31 cellular contexts compared by ENCODE assay signal in genomic region chr14:98855926-98856325, GRCh38.
DNase-seq lines count a peak whose midpoint lies in the region; ATAC-seq and TF ChIP-seq lines count a peak whose summit lies in the region.
"Had no signal": no experiment of that assay in that cellular context is flagged by ENCODE, and none has a peak within 500 bp of the region (broad histone marks: within the 10 kb centered on the region; RNA-seq: fewer than 3 reads in every experiment).

No MANE protein-coding gene starts in this region.

- TF ChIP-seq RAD21 in SK-N-SH (IDR thresholded peaks at IDR 0.05; ENCODE audit: low read length) = no peak

- H3K9me3 ChIP-seq in heart left ventricle = no peaks in the 10 kb centered on the region
- H3K9me3 ChIP-seq in SK-N-SH = no peaks in the 10 kb centered on the region
- H3K9me3 ChIP-seq: A549; BE2C; BLaER1; BLaER1 treated with 17β-estradiol and CSF1 and Interleukin-3, amounts not matched to agents 10 nM and 100 nM; Caco-2 had no signal

- H3K27me3 ChIP-seq in heart left ventricle (peaks cover 0 to 35% (median 3%) of the 10 kb centered on the region in 9 donors), SK-N-SH (ENCODE audit: insufficient read depth) (peaks cover 13% of the 10 kb centered on the region)
- H3K27me3 ChIP-seq: BE2C; BLaER1; BLaER1 treated with 17β-estradiol and CSF1 and Interleukin-3, amounts not matched to agents 10 nM and 100 nM had no signal

- H3F3A ChIP-seq in SK-N-SH (replicated peaks; ENCODE audit: insufficient read depth) = no peaks in the 10 kb centered on the region

- no peak overlapping the region for H3K9ac ChIP-seq in SK-N-SH
- H3K9ac ChIP-seq: BLaER1; BLaER1 treated with 17β-estradiol and CSF1 and Interleukin-3, amounts not matched to agents 10 nM and 100 nM had no signal

- TF ChIP-seq POLR2A in heart left ventricle (IDR thresholded peaks at IDR 0.05) = no peak

- H3K4me3 ChIP-seq in heart left ventricle = no peak overlapping the region
- no peak overlapping the region for H3K4me3 ChIP-seq in coronary artery
- H3K4me3 ChIP-seq in SK-N-SH (ENCODE audit: low read depth in 2 of 2, low read length in 1 of 2) = no peak overlapping the region
- H3K4me3 ChIP-seq: A549; BLaER1; BLaER1 treated with 17β-estradiol and CSF1 and Interleukin-3, amounts not matched to agents 10 nM and 100 nM had no signal

- H3K27ac ChIP-seq in heart left ventricle (no peak overlapping the region), coronary artery (no peak overlapping the region), SK-N-SH (ENCODE audit: low read depth in 2 of 2, low read length in 1 of 2) (no peak overlapping the region)
- H3K27ac ChIP-seq: 22Rv1; A549; BLaER1; BLaER1 treated with 17β-estradiol and CSF1 and Interleukin-3, amounts not matched to agents 10 nM and 100 nM; C4-2B had no signal

- 65 to 72% (median 72%) methylated on average over 6 of the region's 6 CpGs for WGBS in heart left ventricle, 4 donors
- WGBS in SK-N-SH (ENCODE audit: low lambda C conversion rate) = 4% methylated on average over 6 of the region's 6 CpGs

- no peaks in the 10 kb centered on the region for H4K20me1 ChIP-seq in SK-N-SH (ENCODE audit: insufficient read depth)
- H4K20me1 ChIP-seq: BLaER1; BLaER1 treated with 17β-estradiol and CSF1 and Interleukin-3, amounts not matched to agents 10 nM and 100 nM had no signal

- no peaks in the 10 kb centered on the region for H3K36me3 ChIP-seq in heart left ventricle
- H3K36me3 ChIP-seq in SK-N-SH (replicated peaks in 1 of 2; ENCODE audit: control insufficient read depth in 1 of 2, insufficient read depth in 2 of 2, low read length in 1 of 2) = no peaks in the 10 kb centered on the region
- H3K36me3 ChIP-seq: BE2C; BLaER1; BLaER1 treated with 17β-estradiol and CSF1 and Interleukin-3, amounts not matched to agents 10 nM and 100 nM had no signal

- intact Hi-C loops in cardiac septum (cut with DNase I) = no loop called here
- intact Hi-C loops in heart left ventricle (cut with DNase I) = no loop called here

- CTCF ChIA-PET in SK-N-SH (lab: Yijun Ruan, JAX) = no interaction called here

- DNase-seq in cardiac septum (ENCODE audit: low spot score) (peak; percentile 26), heart left ventricle (no peak), coronary artery (ENCODE audit: low spot score) (peak; percentile 16), ecto neural progenitor cell (ENCODE audit: low spot score) (peak; percentile 21), islet precursor cell (peak; percentile 22), SK-N-SH (no peak), NCI-H187 (lab: John Stamatoyannopoulos, UW) (no peak), GM19238 (ENCODE audit: insufficient read length, low spot score) (no peak)
- DNase-seq: 8988T; ACHN; AML-193; BE2C; C1 segment of cervical spinal cord; Caco-2; Calu3; CD4-positive, alpha-beta memory T cell; CD4-positive, alpha-beta T cell; CD4-positive, CD25-positive, alpha-beta regulatory T cell; CD8-positive, alpha-beta memory T cell; CD8-positive, alpha-beta T cell; COR-L47; DMS 273 treated with DMSO at 0.1 percent for 48 hours; DMS153; DMS53; DND-41; EL had no signal

- H3K79me2 ChIP-seq in SK-N-SH (ENCODE audit: insufficient read depth) = no peaks in the 10 kb centered on the region

- no peak overlapping the region for H2AFZ ChIP-seq in SK-N-SH (ENCODE audit: low read depth)

- H3K4me2 ChIP-seq in SK-N-SH = no peak overlapping the region
- H3K4me2 ChIP-seq: A549; BLaER1; BLaER1 treated with 17β-estradiol and CSF1 and Interleukin-3, amounts not matched to agents 10 nM and 100 nM had no signal

- no peak for TF ChIP-seq CTCF in heart left ventricle (IDR thresholded peaks at IDR 0.05)
- TF ChIP-seq CTCF in coronary artery (IDR thresholded peaks at IDR 0.05) = no peak
- TF ChIP-seq CTCF in SK-N-SH (IDR thresholded peaks at IDR 0.05) = no peak

- POLR2A ChIA-PET in SK-N-SH (lab: Yijun Ruan, JAX) = no interaction called here

- no peaks in the 10 kb centered on the region for H3K4me1 ChIP-seq in heart left ventricle
- no peaks in the 10 kb centered on the region for H3K4me1 ChIP-seq in SK-N-SH (ENCODE audit: control insufficient read depth in 1 of 2, insufficient read depth in 2 of 2, low read depth in 1 of 2, low read length in 1 of 2)
- H3K4me1 ChIP-seq: A549; BE2C; BLaER1; BLaER1 treated with 17β-estradiol and CSF1 and Interleukin-3, amounts not matched to agents 10 nM and 100 nM; Caco-2 had no signal

- TF ChIP-seq EP300 in SK-N-SH (IDR thresholded peaks at IDR 0.05; ENCODE audit: borderline replicate concordance in 1 of 2, low read depth in 1 of 2, low read length in 1 of 2) = no peak

- H3K9me2 ChIP-seq in SK-N-SH = no peaks in the 10 kb centered on the region

- ATAC-seq in heart left ventricle = no peak
- ATAC-seq: A549; CD8-positive, alpha-beta T cell had no signal

TF ChIP-seq in SK-N-SH, 30 proteins besides CTCF, POLR2A, EP300 and RAD21:
- TF ChIP-seq MEF2A (IDR thresholded peaks at IDR 0.05; ENCODE audit: borderline replicate concordance, low read depth) (no peak), FOSL2 (IDR thresholded peaks at IDR 0.05; ENCODE audit: borderline replicate concordance, low read depth) (no peak), CHD2 (IDR thresholded peaks at IDR 0.05; ENCODE audit: low read length, partially characterized antibody) (no peak), SIN3A (IDR thresholded peaks at IDR 0.05; ENCODE audit: borderline replicate concordance, low read depth, low read length) (no peak), POLR2AphosphoS5 (IDR thresholded peaks at IDR 0.05; ENCODE audit: low read depth, low read length) (no peak), EZH2phosphoT487 (IDR thresholded peaks at IDR 0.05; ENCODE audit: borderline replicate concordance, low read depth) (no peak), JUND (IDR thresholded peaks at IDR 0.05) (no peak)
- TF ChIP-seq, protein P1, sequence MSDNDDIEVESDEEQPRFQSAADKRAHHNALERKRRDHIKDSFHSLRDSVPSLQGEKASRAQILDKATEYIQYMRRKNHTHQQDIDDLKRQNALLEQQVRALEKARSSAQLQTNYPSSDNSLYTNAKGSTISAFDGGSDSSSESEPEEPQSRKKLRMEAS (IDR thresholded peaks at IDR 0.05; ENCODE audit: low read depth) = no peak
- TF ChIP-seq, protein P2, sequence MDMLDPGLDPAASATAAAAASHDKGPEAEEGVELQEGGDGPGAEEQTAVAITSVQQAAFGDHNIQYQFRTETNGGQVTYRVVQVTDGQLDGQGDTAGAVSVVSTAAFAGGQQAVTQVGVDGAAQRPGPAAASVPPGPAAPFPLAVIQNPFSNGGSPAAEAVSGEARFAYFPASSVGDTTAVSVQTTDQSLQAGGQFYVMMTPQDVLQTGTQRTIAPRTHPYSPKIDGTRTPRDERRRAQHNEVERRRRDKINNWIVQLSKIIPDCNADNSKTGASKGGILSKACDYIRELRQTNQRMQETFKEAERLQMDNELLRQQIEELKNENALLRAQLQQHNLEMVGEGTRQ (IDR thresholded peaks at IDR 0.05; ENCODE audit: borderline replicate concordance, low read depth, low read length) = no peak
- TF ChIP-seq, protein P3, sequence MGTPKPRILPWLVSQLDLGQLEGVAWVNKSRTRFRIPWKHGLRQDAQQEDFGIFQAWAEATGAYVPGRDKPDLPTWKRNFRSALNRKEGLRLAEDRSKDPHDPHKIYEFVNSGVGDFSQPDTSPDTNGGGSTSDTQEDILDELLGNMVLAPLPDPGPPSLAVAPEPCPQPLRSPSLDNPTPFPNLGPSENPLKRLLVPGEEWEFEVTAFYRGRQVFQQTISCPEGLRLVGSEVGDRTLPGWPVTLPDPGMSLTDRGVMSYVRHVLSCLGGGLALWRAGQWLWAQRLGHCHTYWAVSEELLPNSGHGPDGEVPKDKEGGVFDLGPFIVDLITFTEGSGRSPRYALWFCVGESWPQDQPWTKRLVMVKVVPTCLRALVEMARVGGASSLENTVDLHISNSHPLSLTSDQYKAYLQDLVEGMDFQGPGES (IDR thresholded peaks at IDR 0.05; ENCODE audit: low read depth, low read length) = no peak

Comparison
In these comparisons a context has a peak if more than half of its experiments do, and no peak if none do; other contexts are left out.
1. DNase-seq: peak in cardiac septum (single experiment), coronary artery (single experiment), ecto neural progenitor cell (single experiment) and islet precursor cell (single experiment); none in heart left ventricle (0 of 5), SK-N-SH (single experiment), NCI-H187 (0 of 2) and GM19238 (single experiment).